Comparison of ENCODE assay signal across 17 cellular contexts in the genomic region with DNA sequence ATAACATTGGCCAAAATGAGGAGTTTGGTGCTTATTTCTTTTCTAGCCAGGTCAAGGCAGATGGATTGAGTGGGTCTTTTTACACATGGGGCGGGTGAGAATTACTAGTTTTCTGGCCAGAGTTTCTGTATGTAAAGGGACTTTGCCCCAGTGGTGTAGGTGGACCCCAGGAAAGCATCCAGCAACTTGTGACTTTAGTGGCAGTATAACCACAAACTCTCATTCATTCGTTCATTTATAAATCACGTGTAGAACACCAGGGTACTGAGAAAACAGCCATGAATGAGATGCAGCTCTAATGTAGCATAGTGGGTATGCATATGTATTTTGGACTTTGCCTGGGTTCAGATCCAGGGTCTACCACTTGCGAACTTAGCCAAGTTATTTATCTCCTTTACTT.
"Had no signal": no experiment of that assay in that cellular context is flagged by ENCODE, and none has a peak within 500 bp of the region (broad histone marks: within the 10 kb centered on the region; RNA-seq: fewer than 3 reads in every experiment).

No MANE protein-coding gene starts in this region.

- H3K27me3 Mint-ChIP-seq: activated T-helper 17 cell treated with anti-CD3 and anti-CD28 coated beads, Interleukin-2, amount 50 U/mL, for 72 hours; memory B cell; natural killer cell treated with Interleukin-12 subunit alpha and Interleukin-12 subunit beta and Interleukin-15 and Interleukin-18, amount 100 ng/mL, for 72 hours had no signal

- H3K4me3 ChIP-seq: adrenal gland, cardiac muscle cell, dorsolateral prefrontal cortex, left ventricle myocardium inferior, sigmoid colon, thoracic aorta had no signal

- H3K36me3 Mint-ChIP-seq: memory B cell; natural killer cell treated with Interleukin-12 subunit alpha and Interleukin-12 subunit beta and Interleukin-15 and Interleukin-18, amount 100 ng/mL, for 72 hours had no signal

- H3K27ac ChIP-seq: adrenal gland, cardiac muscle cell, left ventricle myocardium inferior, thoracic aorta had no signal

- ATAC-seq: activated T-helper 17 cell treated with anti-CD3 and anti-CD28 coated beads, Interleukin-2, amount 50 U/mL, for 72 hours; esophagus mucosa; natural killer cell treated with Interleukin-12 subunit alpha and Interleukin-12 subunit beta and Interleukin-15 and Interleukin-18, amount 100 ng/mL, for 72 hours had no signal

- H3K9me3 ChIP-seq: adrenal gland, left ventricle myocardium inferior, sigmoid colon, thoracic aorta had no signal

- H3K36me3 ChIP-seq: adrenal gland, cardiac muscle cell, left ventricle myocardium inferior, sigmoid colon, thoracic aorta had no signal

- H3K27ac Mint-ChIP-seq: activated T-helper 17 cell treated with anti-CD3 and anti-CD28 coated beads, Interleukin-2, amount 50 U/mL, for 72 hours; memory B cell; natural killer cell treated with Interleukin-12 subunit alpha and Interleukin-12 subunit beta and Interleukin-15 and Interleukin-18, amount 100 ng/mL, for 72 hours; T-helper 2 cell treated with Interferon-gamma antibody and Interleukin-4, amounts not matched to agents 5 μg/mL and 100 μg/mL, for 36 hours had no signal

- DNase-seq: activated CD4-positive, alpha-beta T cell treated with anti-CD3 and anti-CD28 coated beads, Interleukin-2, amount 50 U/mL, for 1 hour; activated CD4-positive, CD25-positive, alpha-beta regulatory T cell; activated naive CD4-positive, alpha-beta T cell treated with Interleukin-2 at 50 U/mL for 16 hours; adrenal gland; dorsolateral prefrontal cortex; hippocampal formation; left ventricle myocardium inferior; sigmoid colon; stimulated activated CD4-positive, alpha-beta T cell treated with anti-CD3 and anti-CD28 coated beads, Interleukin-1b, Interleukin-23, amount 100 ng/mL, for 48 hours; SW 1271 had no signal

- H3K9me3 Mint-ChIP-seq: activated T-helper 17 cell treated with anti-CD3 and anti-CD28 coated beads, Interleukin-2, amount 50 U/mL, for 72 hours; memory B cell; natural killer cell treated with Interleukin-12 subunit alpha and Interleukin-12 subunit beta and Interleukin-15 and Interleukin-18, amount 100 ng/mL, for 72 hours; T-helper 2 cell treated with Interferon-gamma antibody and Interleukin-4, amounts not matched to agents 5 μg/mL and 100 μg/mL, for 36 hours had no signal

- H3K4me3 Mint-ChIP-seq: activated T-helper 17 cell treated with anti-CD3 and anti-CD28 coated beads, Interleukin-2, amount 50 U/mL, for 72 hours; memory B cell; natural killer cell treated with Interleukin-12 subunit alpha and Interleukin-12 subunit beta and Interleukin-15 and Interleukin-18, amount 100 ng/mL, for 72 hours; T-helper 2 cell treated with Interferon-gamma antibody and Interleukin-4, amounts not matched to agents 5 μg/mL and 100 μg/mL, for 36 hours had no signal

- H3K27me3 ChIP-seq: adrenal gland, cardiac muscle cell, dorsolateral prefrontal cortex, sigmoid colon had no signal
